Comparison of ENCODE assay signal across 1 cellular context in the genomic region with DNA sequence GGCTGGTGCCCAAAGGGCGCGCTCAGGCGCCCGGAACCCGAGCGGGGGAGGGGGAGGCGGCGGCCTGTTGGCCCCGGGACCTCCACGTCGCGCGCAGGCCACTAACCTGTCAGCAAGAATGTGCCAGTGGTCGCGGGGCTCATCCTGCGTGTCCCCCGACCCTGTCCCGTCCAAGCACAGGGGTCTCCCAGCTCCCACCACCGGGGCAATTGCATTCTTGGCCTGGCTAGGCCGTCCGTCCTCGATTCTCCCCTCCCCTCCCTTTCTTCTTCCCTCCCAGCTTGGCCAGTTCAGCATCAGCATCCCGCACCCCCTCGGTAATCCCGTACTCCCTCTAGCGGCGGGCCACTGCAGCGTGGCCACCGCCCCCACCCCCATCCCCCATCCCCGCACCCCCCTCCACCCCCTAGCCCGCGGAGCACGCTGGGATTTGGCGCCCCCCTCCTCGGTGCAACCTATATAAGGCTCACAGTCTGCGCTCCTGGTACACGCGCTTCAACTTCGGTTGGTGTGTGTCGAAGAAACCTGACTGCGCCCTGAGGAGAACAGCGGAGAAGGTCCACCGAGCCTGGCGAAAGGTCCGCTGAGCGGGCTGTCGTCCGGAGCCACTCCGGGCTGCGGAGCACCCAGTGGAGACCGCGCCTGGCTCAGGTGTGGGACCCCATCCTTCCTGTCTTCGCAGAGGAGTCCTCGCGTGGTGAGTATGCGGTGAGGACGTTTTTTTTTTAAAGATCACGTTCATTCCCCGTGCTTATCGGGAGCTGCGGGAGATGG.
A peak's percentile ranks its signal among the peaks of the same experiment; 100 is the strongest.
TF ChIP-seq lines count a peak whose summit lies in the region.

A gene with protein sequence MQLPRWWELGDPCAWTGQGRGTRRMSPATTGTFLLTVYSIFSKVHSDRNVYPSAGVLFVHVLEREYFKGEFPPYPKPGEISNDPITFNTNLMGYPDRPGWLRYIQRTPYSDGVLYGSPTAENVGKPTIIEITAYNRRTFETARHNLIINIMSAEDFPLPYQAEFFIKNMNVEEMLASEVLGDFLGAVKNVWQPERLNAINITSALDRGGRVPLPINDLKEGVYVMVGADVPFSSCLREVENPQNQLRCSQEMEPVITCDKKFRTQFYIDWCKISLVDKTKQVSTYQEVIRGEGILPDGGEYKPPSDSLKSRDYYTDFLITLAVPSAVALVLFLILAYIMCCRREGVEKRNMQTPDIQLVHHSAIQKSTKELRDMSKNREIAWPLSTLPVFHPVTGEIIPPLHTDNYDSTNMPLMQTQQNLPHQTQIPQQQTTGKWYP (minus strand): TSS at position 250 of the 774 bp plus-strand sequence. CDS start 35 bp downstream, at position 215.

TF ChIP-seq in WTC11, 78 proteins besides CTCF, POLR2A, EP300 and RAD21 (continued from another document):
- TF ChIP-seq, protein P1, sequence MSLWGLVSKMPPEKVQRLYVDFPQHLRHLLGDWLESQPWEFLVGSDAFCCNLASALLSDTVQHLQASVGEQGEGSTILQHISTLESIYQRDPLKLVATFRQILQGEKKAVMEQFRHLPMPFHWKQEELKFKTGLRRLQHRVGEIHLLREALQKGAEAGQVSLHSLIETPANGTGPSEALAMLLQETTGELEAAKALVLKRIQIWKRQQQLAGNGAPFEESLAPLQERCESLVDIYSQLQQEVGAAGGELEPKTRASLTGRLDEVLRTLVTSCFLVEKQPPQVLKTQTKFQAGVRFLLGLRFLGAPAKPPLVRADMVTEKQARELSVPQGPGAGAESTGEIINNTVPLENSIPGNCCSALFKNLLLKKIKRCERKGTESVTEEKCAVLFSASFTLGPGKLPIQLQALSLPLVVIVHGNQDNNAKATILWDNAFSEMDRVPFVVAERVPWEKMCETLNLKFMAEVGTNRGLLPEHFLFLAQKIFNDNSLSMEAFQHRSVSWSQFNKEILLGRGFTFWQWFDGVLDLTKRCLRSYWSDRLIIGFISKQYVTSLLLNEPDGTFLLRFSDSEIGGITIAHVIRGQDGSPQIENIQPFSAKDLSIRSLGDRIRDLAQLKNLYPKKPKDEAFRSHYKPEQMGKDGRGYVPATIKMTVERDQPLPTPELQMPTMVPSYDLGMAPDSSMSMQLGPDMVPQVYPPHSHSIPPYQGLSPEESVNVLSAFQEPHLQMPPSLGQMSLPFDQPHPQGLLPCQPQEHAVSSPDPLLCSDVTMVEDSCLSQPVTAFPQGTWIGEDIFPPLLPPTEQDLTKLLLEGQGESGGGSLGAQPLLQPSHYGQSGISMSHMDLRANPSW (CRISPR knock-in tag; conservative IDR thresholded peaks at IDR 0.05; ENCODE audit: low read depth) = 0 out of 2 replicates have a peak, but pooled peaks have one; percentile 16
- TF ChIP-seq, protein P2, sequence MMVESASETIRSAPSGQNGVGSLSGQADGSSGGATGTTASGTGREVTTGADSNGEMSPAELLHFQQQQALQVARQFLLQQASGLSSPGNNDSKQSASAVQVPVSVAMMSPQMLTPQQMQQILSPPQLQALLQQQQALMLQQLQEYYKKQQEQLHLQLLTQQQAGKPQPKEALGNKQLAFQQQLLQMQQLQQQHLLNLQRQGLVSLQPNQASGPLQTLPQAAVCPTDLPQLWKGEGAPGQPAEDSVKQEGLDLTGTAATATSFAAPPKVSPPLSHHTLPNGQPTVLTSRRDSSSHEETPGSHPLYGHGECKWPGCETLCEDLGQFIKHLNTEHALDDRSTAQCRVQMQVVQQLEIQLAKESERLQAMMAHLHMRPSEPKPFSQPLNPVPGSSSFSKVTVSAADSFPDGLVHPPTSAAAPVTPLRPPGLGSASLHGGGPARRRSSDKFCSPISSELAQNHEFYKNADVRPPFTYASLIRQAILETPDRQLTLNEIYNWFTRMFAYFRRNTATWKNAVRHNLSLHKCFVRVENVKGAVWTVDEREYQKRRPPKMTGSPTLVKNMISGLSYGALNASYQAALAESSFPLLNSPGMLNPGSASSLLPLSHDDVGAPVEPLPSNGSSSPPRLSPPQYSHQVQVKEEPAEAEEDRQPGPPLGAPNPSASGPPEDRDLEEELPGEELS (CRISPR knock-in tag; IDR thresholded peaks at IDR 0.05) = peak; percentile 56; the same call in 1 of the 2 replicates
- TF ChIP-seq, protein P3, sequence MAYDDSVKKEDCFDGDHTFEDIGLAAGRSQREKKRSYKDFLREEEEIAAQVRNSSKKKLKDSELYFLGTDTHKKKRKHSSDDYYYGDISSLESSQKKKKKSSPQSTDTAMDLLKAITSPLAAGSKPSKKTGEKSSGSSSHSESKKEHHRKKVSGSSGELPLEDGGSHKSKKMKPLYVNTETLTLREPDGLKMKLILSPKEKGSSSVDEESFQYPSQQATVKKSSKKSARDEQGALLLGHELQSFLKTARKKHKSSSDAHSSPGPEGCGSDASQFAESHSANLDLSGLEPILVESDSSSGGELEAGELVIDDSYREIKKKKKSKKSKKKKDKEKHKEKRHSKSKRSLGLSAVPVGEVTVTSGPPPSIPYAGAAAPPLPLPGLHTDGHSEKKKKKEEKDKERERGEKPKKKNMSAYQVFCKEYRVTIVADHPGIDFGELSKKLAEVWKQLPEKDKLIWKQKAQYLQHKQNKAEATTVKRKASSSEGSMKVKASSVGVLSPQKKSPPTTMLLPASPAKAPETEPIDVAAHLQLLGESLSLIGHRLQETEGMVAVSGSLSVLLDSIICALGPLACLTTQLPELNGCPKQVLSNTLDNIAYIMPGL (CRISPR knock-in tag; IDR thresholded peaks at IDR 0.05) = 0 out of 2 replicates have a peak, but pooled peaks have one; percentile 45
- TF ChIP-seq PRRX2 (CRISPR knock-in tag; IDR thresholded peaks at IDR 0.05) (no peak), NFE2L1 (CRISPR knock-in tag; IDR thresholded peaks at IDR 0.05) (0 out of 2 replicates have a peak, but pooled peaks have one; percentile 64), SMAD3 (CRISPR knock-in tag; IDR thresholded peaks at IDR 0.05; ENCODE audit: borderline replicate concordance) (peak; percentile 54; the same call in 1 of the 2 replicates), ZNF121 (CRISPR knock-in tag; IDR thresholded peaks at IDR 0.05) (peak; percentile 94), ZBTB21 (CRISPR knock-in tag; IDR thresholded peaks at IDR 0.05; ENCODE audit: borderline replicate concordance) (0 out of 2 replicates have a peak, but pooled peaks have one; percentile 64), FOXP1 (CRISPR knock-in tag; IDR thresholded peaks at IDR 0.05; ENCODE audit: borderline replicate concordance) (0 out of 2 replicates have a peak, but pooled peaks have one; percentile 37), TEAD1 (CRISPR knock-in tag; IDR thresholded peaks at IDR 0.05) (0 out of 2 replicates have a peak, but pooled peaks have one; percentile 53), NR1H2 (CRISPR knock-in tag; IDR thresholded peaks at IDR 0.05) (no peak), ZNF138 (CRISPR knock-in tag; conservative IDR thresholded peaks at IDR 0.05) (peak; percentile 81; the same call in 1 of the 2 replicates), NFYB (CRISPR knock-in tag; conservative IDR thresholded peaks at IDR 0.05; ENCODE audit: low read depth) (no peak)
- TF ChIP-seq, protein P4, sequence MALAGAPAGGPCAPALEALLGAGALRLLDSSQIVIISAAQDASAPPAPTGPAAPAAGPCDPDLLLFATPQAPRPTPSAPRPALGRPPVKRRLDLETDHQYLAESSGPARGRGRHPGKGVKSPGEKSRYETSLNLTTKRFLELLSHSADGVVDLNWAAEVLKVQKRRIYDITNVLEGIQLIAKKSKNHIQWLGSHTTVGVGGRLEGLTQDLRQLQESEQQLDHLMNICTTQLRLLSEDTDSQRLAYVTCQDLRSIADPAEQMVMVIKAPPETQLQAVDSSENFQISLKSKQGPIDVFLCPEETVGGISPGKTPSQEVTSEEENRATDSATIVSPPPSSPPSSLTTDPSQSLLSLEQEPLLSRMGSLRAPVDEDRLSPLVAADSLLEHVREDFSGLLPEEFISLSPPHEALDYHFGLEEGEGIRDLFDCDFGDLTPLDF (CRISPR knock-in tag; IDR thresholded peaks at IDR 0.05) = peak; percentile 76; the same call in 1 of the 2 replicates
- TF ChIP-seq, protein P5, sequence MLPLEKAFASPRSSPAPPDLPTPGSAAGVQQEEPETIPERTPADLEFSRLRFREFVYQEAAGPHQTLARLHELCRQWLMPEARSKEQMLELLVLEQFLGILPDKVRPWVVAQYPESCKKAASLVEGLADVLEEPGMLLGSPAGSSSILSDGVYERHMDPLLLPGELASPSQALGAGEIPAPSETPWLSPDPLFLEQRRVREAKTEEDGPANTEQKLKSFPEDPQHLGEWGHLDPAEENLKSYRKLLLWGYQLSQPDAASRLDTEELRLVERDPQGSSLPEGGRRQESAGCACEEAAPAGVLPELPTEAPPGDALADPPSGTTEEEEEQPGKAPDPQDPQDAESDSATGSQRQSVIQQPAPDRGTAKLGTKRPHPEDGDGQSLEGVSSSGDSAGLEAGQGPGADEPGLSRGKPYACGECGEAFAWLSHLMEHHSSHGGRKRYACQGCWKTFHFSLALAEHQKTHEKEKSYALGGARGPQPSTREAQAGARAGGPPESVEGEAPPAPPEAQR (CRISPR knock-in tag; IDR thresholded peaks at IDR 0.05) = no peak
- TF ChIP-seq, protein P6, sequence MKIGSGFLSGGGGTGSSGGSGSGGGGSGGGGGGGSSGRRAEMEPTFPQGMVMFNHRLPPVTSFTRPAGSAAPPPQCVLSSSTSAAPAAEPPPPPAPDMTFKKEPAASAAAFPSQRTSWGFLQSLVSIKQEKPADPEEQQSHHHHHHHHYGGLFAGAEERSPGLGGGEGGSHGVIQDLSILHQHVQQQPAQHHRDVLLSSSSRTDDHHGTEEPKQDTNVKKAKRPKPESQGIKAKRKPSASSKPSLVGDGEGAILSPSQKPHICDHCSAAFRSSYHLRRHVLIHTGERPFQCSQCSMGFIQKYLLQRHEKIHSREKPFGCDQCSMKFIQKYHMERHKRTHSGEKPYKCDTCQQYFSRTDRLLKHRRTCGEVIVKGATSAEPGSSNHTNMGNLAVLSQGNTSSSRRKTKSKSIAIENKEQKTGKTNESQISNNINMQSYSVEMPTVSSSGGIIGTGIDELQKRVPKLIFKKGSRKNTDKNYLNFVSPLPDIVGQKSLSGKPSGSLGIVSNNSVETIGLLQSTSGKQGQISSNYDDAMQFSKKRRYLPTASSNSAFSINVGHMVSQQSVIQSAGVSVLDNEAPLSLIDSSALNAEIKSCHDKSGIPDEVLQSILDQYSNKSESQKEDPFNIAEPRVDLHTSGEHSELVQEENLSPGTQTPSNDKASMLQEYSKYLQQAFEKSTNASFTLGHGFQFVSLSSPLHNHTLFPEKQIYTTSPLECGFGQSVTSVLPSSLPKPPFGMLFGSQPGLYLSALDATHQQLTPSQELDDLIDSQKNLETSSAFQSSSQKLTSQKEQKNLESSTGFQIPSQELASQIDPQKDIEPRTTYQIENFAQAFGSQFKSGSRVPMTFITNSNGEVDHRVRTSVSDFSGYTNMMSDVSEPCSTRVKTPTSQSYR (CRISPR knock-in tag; IDR thresholded peaks at IDR 0.05) = peak; percentile 89
- TF ChIP-seq, protein P7, sequence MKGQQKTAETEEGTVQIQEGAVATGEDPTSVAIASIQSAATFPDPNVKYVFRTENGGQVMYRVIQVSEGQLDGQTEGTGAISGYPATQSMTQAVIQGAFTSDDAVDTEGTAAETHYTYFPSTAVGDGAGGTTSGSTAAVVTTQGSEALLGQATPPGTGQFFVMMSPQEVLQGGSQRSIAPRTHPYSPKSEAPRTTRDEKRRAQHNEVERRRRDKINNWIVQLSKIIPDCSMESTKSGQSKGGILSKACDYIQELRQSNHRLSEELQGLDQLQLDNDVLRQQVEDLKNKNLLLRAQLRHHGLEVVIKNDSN (CRISPR knock-in tag; IDR thresholded peaks at IDR 0.05) = 0 out of 2 replicates have a peak, but pooled peaks have one; percentile 43
- TF ChIP-seq, protein P8, sequence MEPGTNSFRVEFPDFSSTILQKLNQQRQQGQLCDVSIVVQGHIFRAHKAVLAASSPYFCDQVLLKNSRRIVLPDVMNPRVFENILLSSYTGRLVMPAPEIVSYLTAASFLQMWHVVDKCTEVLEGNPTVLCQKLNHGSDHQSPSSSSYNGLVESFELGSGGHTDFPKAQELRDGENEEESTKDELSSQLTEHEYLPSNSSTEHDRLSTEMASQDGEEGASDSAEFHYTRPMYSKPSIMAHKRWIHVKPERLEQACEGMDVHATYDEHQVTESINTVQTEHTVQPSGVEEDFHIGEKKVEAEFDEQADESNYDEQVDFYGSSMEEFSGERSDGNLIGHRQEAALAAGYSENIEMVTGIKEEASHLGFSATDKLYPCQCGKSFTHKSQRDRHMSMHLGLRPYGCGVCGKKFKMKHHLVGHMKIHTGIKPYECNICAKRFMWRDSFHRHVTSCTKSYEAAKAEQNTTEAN (CRISPR knock-in tag; IDR thresholded peaks at IDR 0.05) = peak; percentile 21; the same call in 1 of the 2 replicates
- TF ChIP-seq, protein P9, sequence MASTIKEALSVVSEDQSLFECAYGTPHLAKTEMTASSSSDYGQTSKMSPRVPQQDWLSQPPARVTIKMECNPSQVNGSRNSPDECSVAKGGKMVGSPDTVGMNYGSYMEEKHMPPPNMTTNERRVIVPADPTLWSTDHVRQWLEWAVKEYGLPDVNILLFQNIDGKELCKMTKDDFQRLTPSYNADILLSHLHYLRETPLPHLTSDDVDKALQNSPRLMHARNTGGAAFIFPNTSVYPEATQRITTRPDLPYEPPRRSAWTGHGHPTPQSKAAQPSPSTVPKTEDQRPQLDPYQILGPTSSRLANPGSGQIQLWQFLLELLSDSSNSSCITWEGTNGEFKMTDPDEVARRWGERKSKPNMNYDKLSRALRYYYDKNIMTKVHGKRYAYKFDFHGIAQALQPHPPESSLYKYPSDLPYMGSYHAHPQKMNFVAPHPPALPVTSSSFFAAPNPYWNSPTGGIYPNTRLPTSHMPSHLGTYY (CRISPR knock-in tag; IDR thresholded peaks at IDR 0.05) = no peak
- TF ChIP-seq, protein P10, sequence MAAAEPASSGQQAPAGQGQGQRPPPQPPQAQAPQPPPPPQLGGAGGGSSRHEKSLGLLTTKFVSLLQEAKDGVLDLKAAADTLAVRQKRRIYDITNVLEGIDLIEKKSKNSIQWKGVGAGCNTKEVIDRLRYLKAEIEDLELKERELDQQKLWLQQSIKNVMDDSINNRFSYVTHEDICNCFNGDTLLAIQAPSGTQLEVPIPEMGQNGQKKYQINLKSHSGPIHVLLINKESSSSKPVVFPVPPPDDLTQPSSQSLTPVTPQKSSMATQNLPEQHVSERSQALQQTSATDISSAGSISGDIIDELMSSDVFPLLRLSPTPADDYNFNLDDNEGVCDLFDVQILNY (CRISPR knock-in tag; IDR thresholded peaks at IDR 0.05) = peak; percentile 75; the same call in 1 of the 2 replicates
- TF ChIP-seq, protein P11, sequence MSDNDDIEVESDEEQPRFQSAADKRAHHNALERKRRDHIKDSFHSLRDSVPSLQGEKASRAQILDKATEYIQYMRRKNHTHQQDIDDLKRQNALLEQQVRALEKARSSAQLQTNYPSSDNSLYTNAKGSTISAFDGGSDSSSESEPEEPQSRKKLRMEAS (CRISPR knock-in tag; IDR thresholded peaks at IDR 0.05) = peak; percentile 91
